17 cellular contexts compared by ENCODE assay signal in the genomic region with DNA sequence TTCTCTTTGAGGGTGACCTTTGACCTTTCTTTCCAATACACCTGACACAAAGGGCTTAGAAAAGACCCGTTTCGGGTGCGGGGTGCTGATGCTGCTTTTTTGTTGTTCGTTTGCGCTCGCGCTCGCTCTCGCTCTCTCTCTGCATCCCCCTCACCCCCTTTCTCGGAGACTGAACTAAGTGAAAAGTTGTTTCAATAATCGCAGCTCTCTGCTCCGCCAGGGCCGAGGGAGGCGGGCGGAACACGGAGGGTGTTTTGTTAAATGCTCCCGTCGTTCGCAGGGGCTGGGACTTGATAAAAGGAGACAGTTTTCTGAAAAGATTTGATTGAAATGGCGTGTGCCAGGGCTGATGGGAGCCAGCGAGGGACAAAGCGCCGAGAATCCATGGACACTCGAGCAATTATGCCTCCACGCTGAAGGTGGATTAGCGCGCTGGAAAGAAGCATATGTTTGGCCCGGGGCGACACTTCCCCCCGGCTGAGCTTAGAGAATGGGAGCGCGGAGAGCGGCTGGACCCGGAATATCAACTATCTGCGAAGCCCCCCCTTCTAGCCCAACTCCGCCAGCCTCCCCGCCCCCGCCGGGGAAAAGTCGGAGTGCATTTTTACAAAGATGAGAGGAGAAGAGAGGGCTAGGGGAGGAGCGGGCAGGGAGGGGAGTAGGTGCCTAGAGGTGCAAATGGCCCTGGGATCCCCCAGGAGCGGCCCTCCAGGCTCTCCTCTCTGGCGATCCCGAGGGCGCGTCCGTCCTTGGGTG. TPM values are rescaled to one million over a fixed set of nuclear protein-coding genes. Genes with fewer than 3 reads are reported as not detected.
DNase-seq lines count a peak whose midpoint lies in the region; TF ChIP-seq lines count a peak whose summit lies in the region.
"Had no signal": no experiment of that assay in that cellular context is flagged by ENCODE, and none has a peak within 500 bp of the region (broad histone marks: within the 10 kb centered on the region; RNA-seq: fewer than 3 reads in every experiment).

No MANE protein-coding gene starts in this region.

- no peak overlapping the region for H3K27ac Mint-ChIP-seq in H9
- H3K27ac Mint-ChIP-seq in neural progenitor cell: no peak overlapping the region
- H3K27ac Mint-ChIP-seq: activated naive CD4-positive, alpha-beta T cell treated with anti-CD3 and anti-CD28 coated beads, Interleukin-2, amount 50 U/mL, for 24 hours; natural killer cell treated with Interleukin-12 subunit alpha and Interleukin-12 subunit beta and Interleukin-15 and Interleukin-18, amount 100 ng/mL, for 72 hours; T-cell had no signal

- H2BK12ac ChIP-seq in H9 (ENCODE audit: insufficient read length, low read depth, low read length): no peak overlapping the region

- H3K4me1 ChIP-seq in H9 (ENCODE audit: insufficient read depth, low read length): no peaks in the 10 kb centered on the region
- H3K4me1 ChIP-seq in NT2/D1 (ENCODE audit: insufficient read depth, insufficient read length): peaks cover 3% of the 10 kb centered on the region
- peaks cover 21% of the 10 kb centered on the region for H3K4me1 ChIP-seq in hepatocyte (ENCODE audit: insufficient read depth)
- peaks cover 35% of the 10 kb centered on the region for H3K4me1 ChIP-seq in neural progenitor cell
- H3K4me1 ChIP-seq: BE2C had no signal

- H4K8ac ChIP-seq in H9 (replicated peaks; ENCODE audit: insufficient read length, low read depth, low read length): no peak overlapping the region

- no peak overlapping the region for H2BK15ac ChIP-seq in H9 (ENCODE audit: low read depth, low read length)

- H2BK5ac ChIP-seq in H9 (ENCODE audit: insufficient read length, low read length): no peak overlapping the region

- H3K4me1 Mint-ChIP-seq in H9 (peaks cover 50 to 69% of the 10 kb centered on the region in 2 experiments), neural progenitor cell (peaks cover 19% of the 10 kb centered on the region)

- TF ChIP-seq CTCF in H9 (conservative IDR thresholded peaks at IDR 0.05) (no peak), hepatocyte (IDR thresholded peaks at IDR 0.05; ENCODE audit: poor library complexity) (no peak), neural progenitor cell (IDR thresholded peaks at IDR 0.05) (no peak)

- H3K27ac ChIP-seq in H9 (ENCODE audit: insufficient read length, low read depth, low read length) (no peak overlapping the region), hepatocyte (peak overlapping the region; percentile 60), neural progenitor cell (no peak overlapping the region)
- H3K27ac ChIP-seq: thoracic aorta had no signal

- H2AFZ ChIP-seq in H9 (ENCODE audit: low read length) (no peak overlapping the region), hepatocyte (peak overlapping the region; percentile 70), neural progenitor cell (replicated peaks) (peak overlapping the region; percentile 66)

- H4K20me1 ChIP-seq in H9 (ENCODE audit: control insufficient read depth, insufficient read depth, insufficient read length) (no peaks in the 10 kb centered on the region), hepatocyte (ENCODE audit: insufficient read depth, poor library complexity, severe bottlenecking) (no peaks in the 10 kb centered on the region), neural progenitor cell (ENCODE audit: low read depth) (peaks cover 97% of the 10 kb centered on the region)

- H3K27me3 Mint-ChIP-seq in H9 (ENCODE audit: low read depth) (peaks cover 100% of the 10 kb centered on the region), neural progenitor cell (ENCODE audit: insufficient read depth, low read depth) (peaks cover 97% of the 10 kb centered on the region)

- no peak overlapping the region for H2BK120ac ChIP-seq in H9 (ENCODE audit: low read depth, low read length, poor library complexity, severe bottlenecking)

- H2AK5ac ChIP-seq in H9 (ENCODE audit: insufficient read length, low read length): no peak overlapping the region

- H3K23me2 ChIP-seq in H9 (ENCODE audit: insufficient read length, low read depth, low read length, poor library complexity, severe bottlenecking): peaks cover 10% of the 10 kb centered on the region

- no peak overlapping the region for H4K5ac ChIP-seq in H9 (ENCODE audit: insufficient read length, low read depth, low read length)

- no peaks in the 10 kb centered on the region for H3K36me3 Mint-ChIP-seq in H9 (ENCODE audit: insufficient read depth in 1 of 3, low read depth in 3 of 3)
- H3K36me3 Mint-ChIP-seq in neural progenitor cell: no peaks in the 10 kb centered on the region
- H3K36me3 Mint-ChIP-seq: T-cell had no signal

- no CpG with 5 or more reads among the region's 47 CpGs for WGBS in H9 (ENCODE audit: extremely low coverage, insufficient read length, low lambda C conversion rate)
- WGBS in hepatocyte (ENCODE audit: low lambda C conversion rate, missing lambda C conversion rate): 8% methylated on average over 47 of the region's 47 CpGs

- no peak overlapping the region for H3K56ac ChIP-seq in H9 (ENCODE audit: insufficient read length, low read depth, low read length)

- H2BK20ac ChIP-seq in H9 (ENCODE audit: low read depth, low read length, poor library complexity, severe bottlenecking): no peak overlapping the region

- no peaks in the 10 kb centered on the region for H3K9me3 ChIP-seq in H9 (ENCODE audit: control insufficient read depth, low read depth, low read length)
- H3K9me3 ChIP-seq in NT2/D1 (ENCODE audit: insufficient read depth, low read length): no peaks in the 10 kb centered on the region
- H3K9me3 ChIP-seq in hepatocyte (ENCODE audit: low read depth): no peaks in the 10 kb centered on the region
- no peaks in the 10 kb centered on the region for H3K9me3 ChIP-seq in neural progenitor cell (ENCODE audit: low read depth)
- H3K9me3 ChIP-seq: BE2C, thoracic aorta had no signal

- H3K9me3 Mint-ChIP-seq in H9 (peaks cover 4 to 12% of the 10 kb centered on the region in 2 experiments; a peak in 3 of 5 replicates), neural progenitor cell (peaks cover 3% of the 10 kb centered on the region)

- H3F3A ChIP-seq in neural progenitor cell (ENCODE audit: low read depth): peaks cover 70% of the 10 kb centered on the region

- H3K14ac ChIP-seq in H9 (ENCODE audit: insufficient read depth, low read length): no peak overlapping the region

- peak overlapping the region; percentile 24 to 72 for H3K4me3 Mint-ChIP-seq in H9
- H3K4me3 Mint-ChIP-seq in neural progenitor cell: peak overlapping the region; percentile 78
- H3K4me3 Mint-ChIP-seq: activated naive CD4-positive, alpha-beta T cell treated with anti-CD3 and anti-CD28 coated beads, Interleukin-2, amount 50 U/mL, for 24 hours; natural killer cell treated with Interleukin-12 subunit alpha and Interleukin-12 subunit beta and Interleukin-15 and Interleukin-18, amount 100 ng/mL, for 72 hours; T-cell had no signal

- no peaks in the 10 kb centered on the region for H3K79me1 ChIP-seq in H9 (ENCODE audit: insufficient read depth, low read depth, low read length, poor library complexity, severe bottlenecking)

- H3K79me2 ChIP-seq in H9 (ENCODE audit: insufficient read depth, low read length): no peaks in the 10 kb centered on the region
- no peaks in the 10 kb centered on the region for H3K79me2 ChIP-seq in hepatocyte
- no peaks in the 10 kb centered on the region for H3K79me2 ChIP-seq in neural progenitor cell (ENCODE audit: low read depth)

- H3K27me3 ChIP-seq in H9 (ENCODE audit: insufficient read depth, low read length) (peaks cover 99% of the 10 kb centered on the region), NT2/D1 (ENCODE audit: insufficient read depth, insufficient read length) (peaks cover 99% of the 10 kb centered on the region), hepatocyte (peaks cover 100% of the 10 kb centered on the region), neural progenitor cell (peaks cover 100% of the 10 kb centered on the region)

- no peaks in the 10 kb centered on the region for H3K9me2 ChIP-seq in hepatocyte (replicated peaks; ENCODE audit: insufficient read depth)

- H3K4ac ChIP-seq in H9 (ENCODE audit: low read depth, low read length): no peak overlapping the region

- H3K4me2 ChIP-seq in H9 (ENCODE audit: insufficient read depth, insufficient read length, low read length): peak overlapping the region; percentile 59
- peak overlapping the region; percentile 77 for H3K4me2 ChIP-seq in hepatocyte
- peak overlapping the region; percentile 83 for H3K4me2 ChIP-seq in neural progenitor cell

- no peak overlapping the region for H3K9ac ChIP-seq in H9 (ENCODE audit: extremely low read depth, insufficient read length, low read length)
- H3K9ac ChIP-seq in NT2/D1 (ENCODE audit: insufficient read length, low read depth): no peak overlapping the region
- H3K9ac ChIP-seq in neural progenitor cell: no peak overlapping the region

- no peak overlapping the region for H3T11ph ChIP-seq in H9 (ENCODE audit: low read length)

- no peak overlapping the region for H4K91ac ChIP-seq in H9 (ENCODE audit: insufficient read length, low read depth, low read length)

- no peaks in the 10 kb centered on the region for H3K36me3 ChIP-seq in NT2/D1 (ENCODE audit: insufficient read depth, insufficient read length, low read length)
- no peaks in the 10 kb centered on the region for H3K36me3 ChIP-seq in hepatocyte (replicated peaks; ENCODE audit: insufficient read depth, low read depth)
- no peaks in the 10 kb centered on the region for H3K36me3 ChIP-seq in neural progenitor cell
- H3K36me3 ChIP-seq: BE2C, thoracic aorta had no signal

- no peak overlapping the region for H3K18ac ChIP-seq in H9 (ENCODE audit: insufficient read length, low read depth, low read length)

- H3K4me3 ChIP-seq in NT2/D1 (ENCODE audit: insufficient read length, low read depth) (peak overlapping the region; percentile 15), hepatocyte (peak overlapping the region; percentile 29), neural progenitor cell (peak overlapping the region; percentile 44)
- H3K4me3 ChIP-seq: thoracic aorta had no signal

- no peak for DNase-seq in H9
- DNase-seq in NT2/D1 (ENCODE audit: low read depth, low spot score): no peak
- DNase-seq in hepatocyte (ENCODE audit: low spot score): no peak
- peak; percentile 73 for DNase-seq in neural progenitor cell (ENCODE audit: low spot score)
- DNase-seq in NCI-H1436 treated with DMSO at 0.1 percent for 48 hours (lab: John Stamatoyannopoulos, UW): no peak
- DNase-seq in nucleus accumbens (lab: John Stamatoyannopoulos, UW): no peak
- DNase-seq in amygdala (lab: John Stamatoyannopoulos, UW): no peak
- DNase-seq: BE2C, Calu3, GDM1, Karpas-422, NCI-H1417 treated with DMSO at 0.1 percent for 48 hours, NCI-H2227 treated with DMSO at 0.1 percent for 48 hours, T-cell had no signal

- H3K23ac ChIP-seq in H9 (ENCODE audit: insufficient read length, low read depth, low read length): no peak overlapping the region

RNA-seq across cellular contexts. Expression of a gene that starts 25.0 kb away (rescaled TPM):
- total RNA-seq in H9 (2021) (1.6 and 2.6 TPM in 2 replicates), hepatocyte (6.2 TPM in 2 replicates), neural progenitor cell (ENCODE audit: low replicate concordance) (0.39 and 0.65 TPM in 2 replicates)
- polyA plus RNA-seq in hepatocyte: 14.9 and 17.5 TPM in 2 replicates
